17 cellular contexts compared by ENCODE assay signal in genomic region chr16:2527071-2527783, GRCh38. TPM values are rescaled to one million over a fixed set of nuclear protein-coding genes. Genes with fewer than 3 reads are reported as not detected.
DNase-seq lines count a peak whose midpoint lies in the region; ATAC-seq and TF ChIP-seq lines count a peak whose summit lies in the region.
"Had no signal": no experiment of that assay in that cellular context is flagged by ENCODE, and none has a peak within 500 bp of the region (broad histone marks: within the 10 kb centered on the region; RNA-seq: fewer than 3 reads in every experiment).

No MANE protein-coding gene starts in this region.

- H3K36me3 Mint-ChIP-seq in Calu3 (ENCODE audit: insufficient read depth, unreplicated experiment), result peaks cover 77% of the 10 kb centered on the region

- TF ChIP-seq CTCF in SK-N-SH (IDR thresholded peaks at IDR 0.05) (no peak), Calu3 (IDR thresholded peaks at IDR 0.05; ENCODE audit: unreplicated experiment) (no peak), mucosa of descending colon (IDR thresholded peaks at IDR 0.05) (no peak)

- H3K9me2 ChIP-seq in SK-N-SH, result no peaks in the 10 kb centered on the region

- intact Hi-C loops in Calu3 (cut with micrococcal nuclease; ENCODE audit: unreplicated experiment) (no loop called here), mucosa of descending colon (cut with DNase I, micrococcal nuclease) (no loop called here)

- H3K27ac ChIP-seq in SK-N-SH (ENCODE audit: low read depth in 2 of 2, low read length in 1 of 2), result no peak overlapping the region
- H3K27ac ChIP-seq: 22Rv1 had no signal

- H3K4me1 ChIP-seq in SK-N-SH (ENCODE audit: control insufficient read depth in 1 of 2, insufficient read depth in 2 of 2, low read depth in 1 of 2, low read length in 1 of 2) (peaks cover 0 to 8% of the 10 kb centered on the region in 2 experiments; a peak in 2 of 4 replicates), mucosa of descending colon (ENCODE audit: low read depth) (peaks cover 16% of the 10 kb centered on the region)

- POLR2A ChIA-PET in SK-N-SH (lab: Yijun Ruan, JAX), result no interaction called here

- H3K36me3 ChIP-seq in SK-N-SH (replicated peaks in 1 of 2; ENCODE audit: control insufficient read depth in 1 of 2, insufficient read depth in 2 of 2, low read length in 1 of 2), result peaks cover 21 to 39% of the 10 kb centered on the region in 2 experiments
- H3K36me3 ChIP-seq in mucosa of descending colon (ENCODE audit: low read depth), result no peaks in the 10 kb centered on the region

- H3K27me3 Mint-ChIP-seq in Calu3 (ENCODE audit: unreplicated experiment), result no peaks in the 10 kb centered on the region
- H3K27me3 Mint-ChIP-seq: CD8-positive, alpha-beta memory T cell had no signal

- 90% methylated on average over 10 of the region's 12 CpGs for WGBS in SK-N-SH (ENCODE audit: low lambda C conversion rate)

- no peaks in the 10 kb centered on the region for H3K9me3 Mint-ChIP-seq in Calu3 (ENCODE audit: low read depth, unreplicated experiment)
- H3K9me3 Mint-ChIP-seq: HFFc6 had no signal

- H2AFZ ChIP-seq in SK-N-SH (ENCODE audit: low read depth), result no peak overlapping the region

- TF ChIP-seq EP300 in SK-N-SH (IDR thresholded peaks at IDR 0.05; ENCODE audit: borderline replicate concordance in 1 of 2, low read depth in 1 of 2, low read length in 1 of 2), result no peak

- peak; percentile 21 for DNase-seq in SK-N-SH
- DNase-seq in Calu3, result no peak
- DNase-seq in dedifferentiated amniotic fluid mesenchymal stem cell (ENCODE audit: extremely low spot score), result peak; percentile 5
- DNase-seq in mucosa of descending colon, result peak in 2 of 3 donors; percentile 26 to 54
- DNase-seq in NAMALWA (ENCODE audit: low spot score), result no peak
- DNase-seq in NCI-H1417 treated with DMSO at 0.1 percent for 48 hours (lab: John Stamatoyannopoulos, UW), result no peak
- DNase-seq: DND-41, HFFc6, KG1, NCI-H2081 treated with DMSO at 0.1 percent for 48 hours, NCI-H524, SHP77 had no signal

- no peak for TF ChIP-seq RAD21 in SK-N-SH (IDR thresholded peaks at IDR 0.05; ENCODE audit: low read length)

- no peak overlapping the region for H3K9ac ChIP-seq in SK-N-SH

- peaks cover 14% of the 10 kb centered on the region for H3K4me1 Mint-ChIP-seq in Calu3 (ENCODE audit: low read depth, unreplicated experiment)

- peaks cover 3% of the 10 kb centered on the region for H3F3A ChIP-seq in SK-N-SH (replicated peaks; ENCODE audit: insufficient read depth)

- no peak overlapping the region for H3K4me2 ChIP-seq in SK-N-SH

- H3K9me3 ChIP-seq in SK-N-SH (no peaks in the 10 kb centered on the region), mucosa of descending colon (no peaks in the 10 kb centered on the region)

- peak overlapping the region; percentile 36 for H3K27ac Mint-ChIP-seq in Calu3 (ENCODE audit: unreplicated experiment)
- H3K27ac Mint-ChIP-seq: HFFc6 had no signal

- peaks cover 21% of the 10 kb centered on the region; the same call in 1 of the 2 replicates for H3K79me2 ChIP-seq in SK-N-SH (ENCODE audit: insufficient read depth)

- BruUV-seq in Calu3 (replicated peaks; lab: Mats Ljungman, UMichigan), result no TSS peak

- peak overlapping the region; percentile 13 for H3K4me3 Mint-ChIP-seq in Calu3 (ENCODE audit: low read depth, unreplicated experiment)
- H3K4me3 Mint-ChIP-seq: HFFc6 had no signal

- H3K4me3 ChIP-seq in SK-N-SH (ENCODE audit: low read depth in 2 of 2, low read length in 1 of 2), result no peak overlapping the region
- no peak overlapping the region for H3K4me3 ChIP-seq in mucosa of descending colon

- ATAC-seq in SK-N-SH treated with all-trans-retinoic acid at 6 μM for 48 hours (no peak), mucosa of descending colon (no peak), HG02885 (IDR thresholded peaks at IDR 0.05; ENCODE audit: poor library complexity, unreplicated experiment) (no peak)

- no peaks in the 10 kb centered on the region for H4K20me1 ChIP-seq in SK-N-SH (ENCODE audit: insufficient read depth)

- CTCF ChIA-PET in SK-N-SH (lab: Yijun Ruan, JAX), result no interaction called here
- CTCF ChIA-PET in Calu3 (lab: Charles Lee), result interaction anchor here (0.6 kb wide), 1 partner anchor 8 kb away, joined by 4 read pairs; no protein-coding TSS in a partner anchor

- H3K27me3 ChIP-seq in SK-N-SH (ENCODE audit: insufficient read depth), result no peaks in the 10 kb centered on the region

TF ChIP-seq in SK-N-SH, 30 proteins besides CTCF, POLR2A, EP300 and RAD21 (continues in another document):
- TF ChIP-seq, protein P1, sequence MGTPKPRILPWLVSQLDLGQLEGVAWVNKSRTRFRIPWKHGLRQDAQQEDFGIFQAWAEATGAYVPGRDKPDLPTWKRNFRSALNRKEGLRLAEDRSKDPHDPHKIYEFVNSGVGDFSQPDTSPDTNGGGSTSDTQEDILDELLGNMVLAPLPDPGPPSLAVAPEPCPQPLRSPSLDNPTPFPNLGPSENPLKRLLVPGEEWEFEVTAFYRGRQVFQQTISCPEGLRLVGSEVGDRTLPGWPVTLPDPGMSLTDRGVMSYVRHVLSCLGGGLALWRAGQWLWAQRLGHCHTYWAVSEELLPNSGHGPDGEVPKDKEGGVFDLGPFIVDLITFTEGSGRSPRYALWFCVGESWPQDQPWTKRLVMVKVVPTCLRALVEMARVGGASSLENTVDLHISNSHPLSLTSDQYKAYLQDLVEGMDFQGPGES (IDR thresholded peaks at IDR 0.05; ENCODE audit: low read depth, low read length), result no peak
- TF ChIP-seq GATA2 (CRISPR knock-in tag; IDR thresholded peaks at IDR 0.05) (no peak), FOSL2 (IDR thresholded peaks at IDR 0.05; ENCODE audit: borderline replicate concordance, low read depth) (no peak), NRF1 (IDR thresholded peaks at IDR 0.05; ENCODE audit: low read depth, low read length) (no peak), ELF1 (IDR thresholded peaks at IDR 0.05) (no peak), USF1 (IDR thresholded peaks at IDR 0.05; ENCODE audit: borderline replicate concordance, low read depth) (no peak), POLR2AphosphoS5 (IDR thresholded peaks at IDR 0.05; ENCODE audit: low read depth, low read length) (no peak), GABPA (IDR thresholded peaks at IDR 0.05; ENCODE audit: low read depth) (no peak)

TF ChIP-seq in SK-N-SH treated with all-trans-retinoic acid at 6 μM for 48 hours, 23 proteins besides CTCF, POLR2A, EP300 and RAD21 (continues in another document):
- no peak for TF ChIP-seq TSHZ2 (CRISPR knock-in tag; IDR thresholded peaks at IDR 0.05)

RNA-seq across cellular contexts. Expression of gene CEMP1, which starts 4.0 kb away (rescaled TPM):
- not detected in 2 replicates for polyA plus RNA-seq in SK-N-SH (2012; rRNA removed)
- polyA plus RNA-seq in SK-N-SH (2012; cell fraction: cytosol; rRNA removed), result not detected in 2 replicates
- polyA plus RNA-seq in SK-N-SH (2012; cell fraction: nucleus; rRNA removed), result 0.12 TPM in 1 of 2 replicates, not detected in the other
- total RNA-seq in Calu3 (2022) (0.86 and 0.90 TPM in 2 replicates), mucosa of descending colon (1 to 10 TPM in 1 of 3 donors, under 1 TPM in 1, not detected in 1; 0.89 to 1.2 TPM)
- total RNA-seq: HFFc6 had no signal
- polyA plus RNA-seq: BJ had no signal

RNA-seq across cellular contexts. Expression of gene AMDHD2, which starts 7.1 kb away (rescaled TPM):
- polyA plus RNA-seq in SK-N-SH (2012; rRNA removed), result 38.1 and 50.7 TPM in 2 replicates
- 10.0 and 16.0 TPM in 2 replicates for polyA plus RNA-seq in SK-N-SH (2012; cell fraction: cytosol; rRNA removed)
- polyA plus RNA-seq in SK-N-SH (2012; cell fraction: nucleus; rRNA removed), result 250 and 312 TPM in 2 replicates
- 60.2 and 65.1 TPM in 2 replicates for total RNA-seq in Calu3 (2022)
- 10 to 100 TPM; 33.6 to 51.2 (median 38.4) TPM for total RNA-seq in mucosa of descending colon

RNA-seq across cellular contexts. Expression of gene PDPK1, which starts 10.6 kb away (rescaled TPM):
- polyA plus RNA-seq in SK-N-SH (2012; rRNA removed), result 22.0 and 33.4 TPM in 2 replicates
- polyA plus RNA-seq in SK-N-SH (2012; cell fraction: cytosol; rRNA removed), result 18.8 and 27.2 TPM in 2 replicates
- polyA plus RNA-seq in SK-N-SH (2012; cell fraction: nucleus; rRNA removed), result 33.6 and 52.5 TPM in 2 replicates
- total RNA-seq in Calu3 (2022) (57.4 and 62.4 TPM in 2 replicates), mucosa of descending colon (10 to 100 TPM; 73.3 to 79.6 (median 79.3) TPM)

RNA-seq across cellular contexts. Expression of gene ATP6V0C, which starts 13.5 kb away (rescaled TPM):
- 30.2 and 80.1 TPM in 2 replicates for polyA plus RNA-seq in SK-N-SH (2012; rRNA removed)
- 61.1 and 88.7 TPM in 2 replicates for polyA plus RNA-seq in SK-N-SH (2012; cell fraction: cytosol; rRNA removed)
- 73.3 and 99.4 TPM in 2 replicates for polyA plus RNA-seq in SK-N-SH (2012; cell fraction: nucleus; rRNA removed)
- 260 and 262 TPM in 2 replicates for total RNA-seq in Calu3 (2022)
- total RNA-seq in mucosa of descending colon, result 100 to 1,000 TPM; 171 to 261 (median 201) TPM

RNA-seq across cellular contexts. Expression of gene TBC1D24, which starts 52.3 kb away (rescaled TPM):
- 5.6 and 6.7 TPM in 2 replicates for polyA plus RNA-seq in SK-N-SH (2012; rRNA removed)
- polyA plus RNA-seq in SK-N-SH (2012; cell fraction: cytosol; rRNA removed), result 2.7 and 3.9 TPM in 2 replicates
- polyA plus RNA-seq in SK-N-SH (2012; cell fraction: nucleus; rRNA removed), result 18.3 and 20.6 TPM in 2 replicates
- total RNA-seq in Calu3 (2022) (31.3 and 33.3 TPM in 2 replicates), mucosa of descending colon (10 to 100 TPM in 1 of 3 donors, 1 to 10 TPM in 2; 6.9 to 14.3 (median 8.5) TPM)

Comparison
In these comparisons a context has a peak if more than half of its experiments do, and no peak if none do; other contexts are left out.
1. DNase-seq: peak in SK-N-SH (single experiment), dedifferentiated amniotic fluid mesenchymal stem cell (single experiment) and mucosa of descending colon (2 of 3); none in Calu3 (single experiment), NAMALWA (single experiment) and NCI-H1417 treated with DMSO at 0.1 percent for 48 hours (single experiment).